In genomic region chr21:17925900-17926299, GRCh38 we compare ENCODE assay signal across 8 cellular contexts.
DNase-seq lines count a peak whose midpoint lies in the region; TF ChIP-seq lines count a peak whose summit lies in the region.

No MANE protein-coding gene starts in this region.

- H3K36me3 ChIP-seq in NT2/D1 (ENCODE audit: insufficient read depth, insufficient read length, low read length) (no peaks in the 10 kb centered on the region), esophagus squamous epithelium (no peaks in the 10 kb centered on the region), tibial artery (no peaks in the 10 kb centered on the region)

- H3K27me3 ChIP-seq in NT2/D1 (ENCODE audit: insufficient read depth, insufficient read length) (no peaks in the 10 kb centered on the region), esophagus squamous epithelium (no peaks in the 10 kb centered on the region), tibial artery (no peaks in the 10 kb centered on the region)

- no peak overlapping the region for H3K9ac ChIP-seq in NT2/D1 (ENCODE audit: insufficient read length, low read depth)

- TF ChIP-seq CTCF in esophagus squamous epithelium (IDR thresholded peaks at IDR 0.05) (peak in 4 of 6 experiments; percentile 26 to 59 (median 42)), tibial artery (IDR thresholded peaks at IDR 0.05) (peak; percentile 19 to 31)

- peaks cover 11% of the 10 kb centered on the region for H3K27me3 Mint-ChIP-seq in T-helper 2 cell treated with Interferon-gamma antibody and Interleukin-4, amounts not matched to agents 5 μg/mL and 100 μg/mL, for 36 hours (ENCODE audit: low read depth)

- no peaks in the 10 kb centered on the region for H3K36me3 Mint-ChIP-seq in T-helper 2 cell treated with Interferon-gamma antibody and Interleukin-4, amounts not matched to agents 5 μg/mL and 100 μg/mL, for 36 hours (ENCODE audit: low read depth)

- H3K4me1 Mint-ChIP-seq in T-helper 2 cell treated with Interferon-gamma antibody and Interleukin-4, amounts not matched to agents 5 μg/mL and 100 μg/mL, for 36 hours (ENCODE audit: low read depth), result no peaks in the 10 kb centered on the region

- H3K9me3 ChIP-seq in NT2/D1 (ENCODE audit: insufficient read depth, low read length) (peaks cover 7% of the 10 kb centered on the region), esophagus squamous epithelium (no peaks in the 10 kb centered on the region), tibial artery (no peaks in the 10 kb centered on the region)

- DNase-seq in SKM-1 treated with dmso at 0.1 percent for 144 hours (lab: John Stamatoyannopoulos, UW; ENCODE audit: unreplicated experiment), result peak; percentile 2
- DNase-seq in SKM-1 (lab: John Stamatoyannopoulos, UW; ENCODE audit: unreplicated experiment), result no peak
- DNase-seq in NT2/D1 (ENCODE audit: low read depth, low spot score), result peak; percentile 30
- DNase-seq in esophagus squamous epithelium (lab: John Stamatoyannopoulos, UW), result no peak
- no peak for DNase-seq in tibial artery
- DNase-seq in stimulated activated CD4-positive, alpha-beta T cell treated with anti-CD3 and anti-CD28 coated beads, Interleukin-4, amount 100 ng/mL, for 4 hours, result no peak
- no peak for DNase-seq in effector CD4-positive, alpha-beta T cell
- no peak for DNase-seq in T-helper 2 cell treated with Interferon-gamma antibody and Interleukin-4, amounts not matched to agents 5 μg/mL and 100 μg/mL, for 36 hours (ENCODE audit: low spot score)

- H3K4me1 ChIP-seq in NT2/D1 (ENCODE audit: insufficient read depth, insufficient read length) (peaks cover 8% of the 10 kb centered on the region), esophagus squamous epithelium (peaks cover 4 to 24% (median 11%) of the 10 kb centered on the region in 3 donors), tibial artery (no peaks in the 10 kb centered on the region)

- H3K4me3 ChIP-seq in NT2/D1 (ENCODE audit: insufficient read length, low read depth) (no peak overlapping the region), esophagus squamous epithelium (no peak overlapping the region), tibial artery (no peak overlapping the region)

- TF ChIP-seq POLR2A in esophagus squamous epithelium (IDR thresholded peaks at IDR 0.05), result no peak

- 39 to 54% methylated on average over 1 of the region's 1 CpG for WGBS in esophagus squamous epithelium, 2 donors

- intact Hi-C loops in esophagus squamous epithelium (cut with DNase I), result no loop called here
- intact Hi-C loops in tibial artery (cut with DNase I; ENCODE audit: low total_unique reads), result no loop called here

- no peak overlapping the region for H3K27ac Mint-ChIP-seq in T-helper 2 cell treated with Interferon-gamma antibody and Interleukin-4, amounts not matched to agents 5 μg/mL and 100 μg/mL, for 36 hours

- no peak overlapping the region for H3K4me3 Mint-ChIP-seq in T-helper 2 cell treated with Interferon-gamma antibody and Interleukin-4, amounts not matched to agents 5 μg/mL and 100 μg/mL, for 36 hours

- H3K9me3 Mint-ChIP-seq in T-helper 2 cell treated with Interferon-gamma antibody and Interleukin-4, amounts not matched to agents 5 μg/mL and 100 μg/mL, for 36 hours, result no peaks in the 10 kb centered on the region

- H3K27ac ChIP-seq in esophagus squamous epithelium (no peak overlapping the region), tibial artery (no peak overlapping the region)

Comparison
In these comparisons a context has a peak if more than half of its experiments do, and no peak if none do; other contexts are left out.
1. DNase-seq: peak in SKM-1 treated with dmso at 0.1 percent for 144 hours (single experiment) and NT2/D1 (single experiment); none in SKM-1 (single experiment), esophagus squamous epithelium (single experiment), tibial artery (0 of 2), stimulated activated CD4-positive, alpha-beta T cell treated with anti-CD3 and anti-CD28 coated beads, Interleukin-4, amount 100 ng/mL, for 4 hours (0 of 2), effector CD4-positive, alpha-beta T cell (single experiment) and T-helper 2 cell treated with Interferon-gamma antibody and Interleukin-4, amounts not matched to agents 5 μg/mL and 100 μg/mL, for 36 hours (single experiment).